1 cellular context compared by ENCODE assay signal in genomic region chr4:168388890-168389289, GRCh38.
TF ChIP-seq lines count a peak whose summit lies in the region.

No MANE protein-coding gene starts in this region.

TF ChIP-seq in HCT116, 20 proteins besides CTCF, POLR2A, EP300 and RAD21 (continued from another document):
- TF ChIP-seq SRF (IDR thresholded peaks at IDR 0.05; ENCODE audit: low read depth) (no peak), ZFX (IDR thresholded peaks at IDR 0.05) (no peak), CEBPB (IDR thresholded peaks at IDR 0.05; ENCODE audit: low read depth) (no peak), JUND (IDR thresholded peaks at IDR 0.05) (no peak), EZH2 (IDR thresholded peaks at IDR 0.05) (no peak), SP1 (IDR thresholded peaks at IDR 0.05; ENCODE audit: low read depth) (no peak), YY1 (IDR thresholded peaks at IDR 0.05; ENCODE audit: extremely low read depth, insufficient replicate concordance, low read depth, low read length) (no peak)
